Comparison of ENCODE assay signal across 8 cellular contexts in genomic region chr22:49825436-49825835, GRCh38. TPM values are rescaled to one million over a fixed set of nuclear protein-coding genes. Genes with fewer than 3 reads are reported as not detected.
DNase-seq lines count a peak whose midpoint lies in the region; ATAC-seq and TF ChIP-seq lines count a peak whose summit lies in the region.

No MANE protein-coding gene starts in this region.

- peak overlapping the region; percentile 96 for H3K27ac Mint-ChIP-seq in activated CD8-positive, alpha-beta memory T cell treated with anti-CD3 and anti-CD28 coated beads, Interleukin-2, amount 10 ng/mL, durations not matched to agents 7 days and 5 days
- H3K27ac Mint-ChIP-seq in activated B cell treated with CpG ODN at 0.5 μM for 24 hours: peak overlapping the region; percentile 66

- H3K4me1 ChIP-seq in thoracic aorta (ENCODE audit: control insufficient read depth in 1 of 2, low read depth in 2 of 2): peaks cover 22 to 50% of the 10 kb centered on the region in 2 donors

- peak overlapping the region; percentile 16; the same call in 1 of the 2 replicates for H3K4me3 ChIP-seq in iPS-18c (ENCODE audit: insufficient read depth, low read depth, low read length)
- H3K4me3 ChIP-seq in thoracic aorta: peak overlapping the region; percentile 82

- H3K27ac ChIP-seq in thoracic aorta: no peak overlapping the region

- peaks cover 43% of the 10 kb centered on the region for H3K4me1 Mint-ChIP-seq in activated CD8-positive, alpha-beta memory T cell treated with anti-CD3 and anti-CD28 coated beads, Interleukin-2, amount 10 ng/mL, durations not matched to agents 7 days and 5 days
- peaks cover 52% of the 10 kb centered on the region for H3K4me1 Mint-ChIP-seq in activated B cell treated with CpG ODN at 0.5 μM for 24 hours

- peaks cover 24% of the 10 kb centered on the region for H3K36me3 ChIP-seq in thoracic aorta

- no peak for ATAC-seq in activated CD8-positive, alpha-beta memory T cell treated with anti-CD3 and anti-CD28 coated beads, Interleukin-2, amount 10 ng/mL, durations not matched to agents 7 days and 5 days
- ATAC-seq in activated B cell treated with CpG ODN at 0.5 μM for 24 hours (ENCODE audit: low read depth) (no peak), thoracic aorta (ENCODE audit: insufficient number of reproducible peaks, low FRiP score, low read depth) (no peak), GM19395 (IDR thresholded peaks at IDR 0.05; ENCODE audit: unreplicated experiment) (no peak), sciatic nerve (no peak)

- intact Hi-C loops in activated B cell treated with CpG ODN at 0.5 μM for 24 hours (cut with micrococcal nuclease): loop anchor here (5.0 to 10.0 kb wide), 2 partner anchors 209 to 367 kb away; no protein-coding TSS in a partner anchor
- intact Hi-C loops in sciatic nerve (cut with DNase I): no loop called here

- H3K36me3 Mint-ChIP-seq in activated CD8-positive, alpha-beta memory T cell treated with anti-CD3 and anti-CD28 coated beads, Interleukin-2, amount 10 ng/mL, durations not matched to agents 7 days and 5 days: peaks cover 31% of the 10 kb centered on the region
- H3K36me3 Mint-ChIP-seq in activated B cell treated with CpG ODN at 0.5 μM for 24 hours (ENCODE audit: low read depth): peaks cover 49% of the 10 kb centered on the region

- H3K27me3 Mint-ChIP-seq in activated CD8-positive, alpha-beta memory T cell treated with anti-CD3 and anti-CD28 coated beads, Interleukin-2, amount 10 ng/mL, durations not matched to agents 7 days and 5 days: no peaks in the 10 kb centered on the region
- H3K27me3 Mint-ChIP-seq in activated B cell treated with CpG ODN at 0.5 μM for 24 hours: no peaks in the 10 kb centered on the region

- H3K9me3 ChIP-seq in iPS-18c (ENCODE audit: control insufficient read depth, insufficient read depth, low read length): peaks cover 6% of the 10 kb centered on the region
- H3K9me3 ChIP-seq in thoracic aorta: no peaks in the 10 kb centered on the region

- no peaks in the 10 kb centered on the region for H3K9me3 Mint-ChIP-seq in activated CD8-positive, alpha-beta memory T cell treated with anti-CD3 and anti-CD28 coated beads, Interleukin-2, amount 10 ng/mL, durations not matched to agents 7 days and 5 days (ENCODE audit: low read depth)
- H3K9me3 Mint-ChIP-seq in activated B cell treated with CpG ODN at 0.5 μM for 24 hours: no peaks in the 10 kb centered on the region

- CTCF ChIA-PET in activated CD8-positive, alpha-beta memory T cell treated with anti-CD3 and anti-CD28 coated beads, Interleukin-2, amount 10 ng/mL, durations not matched to agents 7 days and 5 days (lab: Charles Lee): interaction anchor here (0.8 to 1.7 kb wide), 4 partner anchors 13 to 103 kb away, joined by 3 to 6 read pairs (median 4); no protein-coding TSS in a partner anchor
- CTCF ChIA-PET in activated B cell treated with CpG ODN at 0.5 μM for 24 hours (lab: Charles Lee): no interaction called here

- H3K4me3 Mint-ChIP-seq in activated CD8-positive, alpha-beta memory T cell treated with anti-CD3 and anti-CD28 coated beads, Interleukin-2, amount 10 ng/mL, durations not matched to agents 7 days and 5 days: peak overlapping the region; percentile 87
- peak overlapping the region; percentile 84 for H3K4me3 Mint-ChIP-seq in activated B cell treated with CpG ODN at 0.5 μM for 24 hours

- POLR2A ChIA-PET in activated B cell treated with CpG ODN at 0.5 μM for 24 hours (lab: Charles Lee): interaction anchor here (0.9 to 1.3 kb wide), 3 partner anchors 13 to 23 kb away, joined by 3 to 4 read pairs (median 4); no protein-coding TSS in a partner anchor

- TF ChIP-seq CTCF in activated B cell treated with CpG ODN at 0.5 μM for 24 hours (IDR thresholded peaks at IDR 0.05): no peak
- TF ChIP-seq CTCF in thoracic aorta (IDR thresholded peaks at IDR 0.05): no peak

- DNase-seq in activated CD8-positive, alpha-beta memory T cell treated with anti-CD3 and anti-CD28 coated beads, Interleukin-2, amount 10 ng/mL, durations not matched to agents 7 days and 5 days: no peak
- DNase-seq in activated CD8-positive, alpha-beta memory T cell treated with anti-CD3 and anti-CD28 coated beads for 24 hours: no peak
- DNase-seq in activated B cell treated with CpG ODN at 0.5 μM for 24 hours: no peak
- no peak for DNase-seq in thoracic aorta (ENCODE audit: low spot score)
- no peak for DNase-seq in ecto neural progenitor cell (ENCODE audit: low spot score)
- DNase-seq in sciatic nerve (ENCODE audit: low spot score): no peak

- H3K27me3 ChIP-seq in thoracic aorta (replicated peaks; ENCODE audit: insufficient read depth): no peaks in the 10 kb centered on the region

RNA-seq across cellular contexts. Expression of gene BRD1, which starts 2.2 kb away (rescaled TPM):
- 10 to 100 TPM; 49.9 to 56.6 TPM for total RNA-seq in activated CD8-positive, alpha-beta memory T cell treated with anti-CD3 and anti-CD28 coated beads, Interleukin-2, amount 10 ng/mL, durations not matched to agents 7 days and 5 days
- total RNA-seq in activated B cell treated with CpG ODN at 0.5 μM for 24 hours: 37.5 and 45.8 TPM in 2 replicates
- 10 to 100 TPM; 32.1 to 61.5 TPM for total RNA-seq in thoracic aorta
- 37.7 TPM for total RNA-seq in sciatic nerve

RNA-seq across cellular contexts. Expression of gene ZBED4, which starts 28.2 kb away (rescaled TPM):
- total RNA-seq in activated CD8-positive, alpha-beta memory T cell treated with anti-CD3 and anti-CD28 coated beads, Interleukin-2, amount 10 ng/mL, durations not matched to agents 7 days and 5 days: 10 to 100 TPM; 24.1 to 25.7 TPM
- total RNA-seq in activated B cell treated with CpG ODN at 0.5 μM for 24 hours (16.0 and 17.3 TPM in 2 replicates), thoracic aorta (10 to 100 TPM in 1 of 2 donors, 1 to 10 TPM in 1; 9.2 to 15.1 TPM), sciatic nerve (8.0 TPM)
